In genomic region chr2:140242889-140243288, GRCh38 we compare ENCODE assay signal across 15 cellular contexts.
"Had no signal": no experiment of that assay in that cellular context is flagged by ENCODE, and none has a peak within 500 bp of the region (broad histone marks: within the 10 kb centered on the region; RNA-seq: fewer than 3 reads in every experiment).

No MANE protein-coding gene starts in this region.

- H3K27ac ChIP-seq: body of pancreas, gastrocnemius medialis, psoas muscle, spleen, tibial artery, vagina had no signal

- DNase-seq: activated CD4-positive, alpha-beta memory T cell treated with anti-CD3 and anti-CD28 coated beads for 36 hours; activated CD4-positive, alpha-beta T cell treated with anti-CD3 and anti-CD28 coated beads for 1 hour; activated effector memory CD4-positive, alpha-beta T cell treated with anti-CD3 and anti-CD28 coated beads, Interleukin-2, amount 50 U/mL, for 16 hours; activated T-cell treated with anti-CD3 and anti-CD28 coated beads, Interleukin-2, amount 50 U/mL, for 4 hours; amniotic stem cell; body of pancreas; gastrocnemius medialis; kidney; left ventricle myocardium superior; nephron progenitor cell; psoas muscle; spleen; stimulated activated CD4-positive, alpha-beta T cell treated with anti-CD3 and anti-CD28 coated beads, Interleukin-1b, Interleukin-23, amount 100 ng/mL, for 48 hours; tibial artery had no signal

- H3K4me3 ChIP-seq: body of pancreas, gastrocnemius medialis, psoas muscle, spleen, tibial artery, vagina had no signal
